Comparison of ENCODE assay signal across 19 cellular contexts in genomic region chr18:51151185-51151567, GRCh38. TPM values are rescaled to one million over a fixed set of nuclear protein-coding genes. Genes with fewer than 3 reads are reported as not detected.
DNase-seq lines count a peak whose midpoint lies in the region; ATAC-seq and TF ChIP-seq lines count a peak whose summit lies in the region.
"Had no signal": no experiment of that assay in that cellular context is flagged by ENCODE, and none has a peak within 500 bp of the region (broad histone marks: within the 10 kb centered on the region; RNA-seq: fewer than 3 reads in every experiment).

No MANE protein-coding gene starts in this region.

- peaks cover 2% of the 10 kb centered on the region for H3K9me3 Mint-ChIP-seq in activated CD4-positive, alpha-beta T cell treated with anti-CD3 and anti-CD28 coated beads, Interleukin-2, amount 10 ng/mL, durations not matched to agents 7 days and 5 days
- H3K9me3 Mint-ChIP-seq in activated T-helper 2 cell treated with anti-CD3 and anti-CD28 coated beads, Interferon-gamma antibody, Interleukin-2, Interleukin-4, amounts not matched to agents 10 μg/mL and 5 μg/mL and 100 μg/mL, durations not matched to agents 14 hours and 24 hours and 36 hours, result no peaks in the 10 kb centered on the region
- no peaks in the 10 kb centered on the region for H3K9me3 Mint-ChIP-seq in naive B cell
- H3K9me3 Mint-ChIP-seq: HFFc6 had no signal

- H3K4me3 Mint-ChIP-seq in activated CD4-positive, alpha-beta T cell treated with anti-CD3 and anti-CD28 coated beads, Interleukin-2, amount 10 ng/mL, durations not matched to agents 7 days and 5 days, result no peak overlapping the region
- H3K4me3 Mint-ChIP-seq in activated T-helper 2 cell treated with anti-CD3 and anti-CD28 coated beads, Interferon-gamma antibody, Interleukin-2, Interleukin-4, amounts not matched to agents 10 μg/mL and 5 μg/mL and 100 μg/mL, durations not matched to agents 14 hours and 24 hours and 36 hours (ENCODE audit: low read depth), result no peak overlapping the region
- peak overlapping the region in 7 of 8 donors; percentile 67 to 97 (median 83) for H3K4me3 Mint-ChIP-seq in naive B cell
- H3K4me3 Mint-ChIP-seq: CD14-positive monocyte, HFFc6 had no signal

- CTCF ChIA-PET in activated CD4-positive, alpha-beta T cell treated with anti-CD3 and anti-CD28 coated beads, Interleukin-2, amount 10 ng/mL, durations not matched to agents 7 days and 5 days (lab: Charles Lee), result interaction anchor here (1.7 to 2.5 kb wide), 2 partner anchors 9 to 46 kb away, joined by 5 read pairs; partner anchors contain the start of gene MEX3C
- CTCF ChIA-PET in HEK293 (lab: Yijun Ruan, JAX), result no interaction called here

- POLR2A ChIA-PET in activated CD4-positive, alpha-beta T cell treated with anti-CD3 and anti-CD28 coated beads, Interleukin-2, amount 10 ng/mL, durations not matched to agents 7 days and 5 days (lab: Charles Lee), result no interaction called here
- POLR2A ChIA-PET in HEK293 (lab: Yijun Ruan, JAX), result no interaction called here

- no peaks in the 10 kb centered on the region for H3K36me3 ChIP-seq in HEK293 (ENCODE audit: control insufficient read depth in 2 of 2, insufficient read depth in 1 of 2, low read length in 2 of 2)
- H3K36me3 ChIP-seq: esophagus squamous epithelium had no signal

- no peaks in the 10 kb centered on the region for H3K9me3 ChIP-seq in HEK293 (ENCODE audit: control insufficient read depth, insufficient read depth, low read depth, low read length)
- H3K9me3 ChIP-seq: esophagus squamous epithelium had no signal

- H3K27ac ChIP-seq in HEK293 (ENCODE audit: extremely low read depth, low read depth, low read length), result no peak overlapping the region
- H3K27ac ChIP-seq: SK-N-MC had no signal

- H3K4me3 ChIP-seq in HEK293 (ENCODE audit: low read depth, low read length), result no peak overlapping the region
- H3K4me3 ChIP-seq: esophagus squamous epithelium, SK-N-MC had no signal

- peak overlapping the region; percentile 87 for H3K27ac Mint-ChIP-seq in activated CD4-positive, alpha-beta T cell treated with anti-CD3 and anti-CD28 coated beads, Interleukin-2, amount 10 ng/mL, durations not matched to agents 7 days and 5 days
- H3K27ac Mint-ChIP-seq in activated T-helper 2 cell treated with anti-CD3 and anti-CD28 coated beads, Interferon-gamma antibody, Interleukin-2, Interleukin-4, amounts not matched to agents 10 μg/mL and 5 μg/mL and 100 μg/mL, durations not matched to agents 14 hours and 24 hours and 36 hours, result peak overlapping the region; percentile 95
- H3K27ac Mint-ChIP-seq in naive B cell, result peak overlapping the region in 5 of 6 donors; percentile 93 to 98 (median 96)
- H3K27ac Mint-ChIP-seq: HFFc6 had no signal

- H3K36me3 Mint-ChIP-seq in activated CD4-positive, alpha-beta T cell treated with anti-CD3 and anti-CD28 coated beads, Interleukin-2, amount 10 ng/mL, durations not matched to agents 7 days and 5 days (ENCODE audit: low read depth), result no peaks in the 10 kb centered on the region
- no peaks in the 10 kb centered on the region for H3K36me3 Mint-ChIP-seq in activated T-helper 2 cell treated with anti-CD3 and anti-CD28 coated beads, Interferon-gamma antibody, Interleukin-2, Interleukin-4, amounts not matched to agents 10 μg/mL and 5 μg/mL and 100 μg/mL, durations not matched to agents 14 hours and 24 hours and 36 hours (ENCODE audit: low read depth)
- no peaks in the 10 kb centered on the region for H3K36me3 Mint-ChIP-seq in naive B cell
- H3K36me3 Mint-ChIP-seq: CD14-positive monocyte had no signal

- H3K27me3 Mint-ChIP-seq in activated CD4-positive, alpha-beta T cell treated with anti-CD3 and anti-CD28 coated beads, Interleukin-2, amount 10 ng/mL, durations not matched to agents 7 days and 5 days, result no peaks in the 10 kb centered on the region
- H3K27me3 Mint-ChIP-seq in activated T-helper 2 cell treated with anti-CD3 and anti-CD28 coated beads, Interferon-gamma antibody, Interleukin-2, Interleukin-4, amounts not matched to agents 10 μg/mL and 5 μg/mL and 100 μg/mL, durations not matched to agents 14 hours and 24 hours and 36 hours (ENCODE audit: low read depth), result no peaks in the 10 kb centered on the region
- no peaks in the 10 kb centered on the region for H3K27me3 Mint-ChIP-seq in naive B cell

- H3K4me1 Mint-ChIP-seq in activated CD4-positive, alpha-beta T cell treated with anti-CD3 and anti-CD28 coated beads, Interleukin-2, amount 10 ng/mL, durations not matched to agents 7 days and 5 days, result peaks cover 38% of the 10 kb centered on the region
- peaks cover 44% of the 10 kb centered on the region for H3K4me1 Mint-ChIP-seq in activated T-helper 2 cell treated with anti-CD3 and anti-CD28 coated beads, Interferon-gamma antibody, Interleukin-2, Interleukin-4, amounts not matched to agents 10 μg/mL and 5 μg/mL and 100 μg/mL, durations not matched to agents 14 hours and 24 hours and 36 hours (ENCODE audit: low read depth)
- peaks cover 31 to 50% (median 37%) of the 10 kb centered on the region in 3 donors for H3K4me1 Mint-ChIP-seq in naive B cell

- TF ChIP-seq CTCF in HEK293 (tag by site-specific recombination; IDR thresholded peaks at IDR 0.05), result no peak

- intact Hi-C loops in activated T-helper 2 cell treated with anti-CD3 and anti-CD28 coated beads, Interferon-gamma antibody, Interleukin-2, Interleukin-4, amounts not matched to agents 10 μg/mL and 5 μg/mL and 100 μg/mL, durations not matched to agents 14 hours and 24 hours and 36 hours (cut with micrococcal nuclease), result loop anchor here (1.0 to 5.0 kb wide), 5 partner anchors 20 to 274 kb away; partner anchors contain the start of genes ME2 and MEX3C

- no peaks in the 10 kb centered on the region for H3K4me1 ChIP-seq in HEK293 (ENCODE audit: control insufficient read depth, insufficient read depth, low read length)
- H3K4me1 ChIP-seq: esophagus squamous epithelium had no signal

- ATAC-seq in naive B cell (ENCODE audit: low read depth in 2 of 2), result no peak
- ATAC-seq in GM21423 (IDR thresholded peaks at IDR 0.05; ENCODE audit: unreplicated experiment), result no peak

- DNase-seq in activated CD4-positive, alpha-beta T cell treated with anti-CD3 and anti-CD28 coated beads, Interleukin-2, amount 10 ng/mL, durations not matched to agents 7 days and 5 days, result no peak
- DNase-seq in activated CD4-positive, alpha-beta T cell treated with anti-CD3 and anti-CD28 coated beads, Interleukin-2, amount 50 U/mL, for 1 hour, result no peak
- no peak for DNase-seq in activated T-helper 2 cell treated with anti-CD3 and anti-CD28 coated beads, Interferon-gamma antibody, Interleukin-2, Interleukin-4, amounts not matched to agents 10 μg/mL and 5 μg/mL and 100 μg/mL, durations not matched to agents 14 hours and 24 hours and 36 hours (ENCODE audit: low spot score)
- no peak for DNase-seq in naive B cell
- DNase-seq in middle frontal gyrus (ENCODE audit: extremely low spot score, low spot score), result no peak
- DNase-seq in GM19240 (ENCODE audit: insufficient read length, low spot score), result no peak
- DNase-seq: amygdala, DMS53, esophagus squamous epithelium, HFFc6, midbrain, NCI-H1092, NCI-H2029 treated with DMSO at 0.1 percent for 48 hours, NCI-H446, substantia nigra had no signal

TF ChIP-seq in HEK293, 187 proteins besides CTCF, POLR2A, EP300 and RAD21:
- no peak for TF ChIP-seq ZNF223 (tag by site-specific recombination; IDR thresholded peaks at IDR 0.05)
- peak; percentile 81 for TF ChIP-seq ZNF548 (tag by site-specific recombination; IDR thresholded peaks at IDR 0.05)

RNA-seq across cellular contexts. Expression of gene MEX3C, which starts 46.3 kb away (rescaled TPM):
- 10 to 100 TPM; 49.6 to 58.2 TPM for total RNA-seq in activated CD4-positive, alpha-beta T cell treated with anti-CD3 and anti-CD28 coated beads, Interleukin-2, amount 10 ng/mL, durations not matched to agents 7 days and 5 days
- total RNA-seq in activated T-helper 2 cell treated with anti-CD3 and anti-CD28 coated beads, Interferon-gamma antibody, Interleukin-2, Interleukin-4, amounts not matched to agents 10 μg/mL and 5 μg/mL and 100 μg/mL, durations not matched to agents 14 hours and 24 hours and 36 hours, result 48.6 and 49.3 TPM in 2 replicates
- polyA plus RNA-seq in naive B cell (ENCODE audit: low read depth in 6 of 6), result 10 to 100 TPM in 2 of 6 donors, 1 to 10 TPM in 4; 6.6 to 13.4 (median 8.7) TPM

Comparison
In these comparisons a context has a peak if more than half of its experiments do, and no peak if none do; other contexts are left out.
1. H3K4me3 Mint-ChIP-seq: peak in naive B cell (7 of 8); none in activated CD4-positive, alpha-beta T cell treated with anti-CD3 and anti-CD28 coated beads, Interleukin-2, amount 10 ng/mL, durations not matched to agents 7 days and 5 days (single experiment) and activated T-helper 2 cell treated with anti-CD3 and anti-CD28 coated beads, Interferon-gamma antibody, Interleukin-2, Interleukin-4, amounts not matched to agents 10 μg/mL and 5 μg/mL and 100 μg/mL, durations not matched to agents 14 hours and 24 hours and 36 hours (single experiment).
2. Peak in every context shown above with its lines, with median percentiles within 50 percentile points of each other: H3K27ac Mint-ChIP-seq.